Comparison of ENCODE assay signal across 26 cellular contexts in the genomic region with DNA sequence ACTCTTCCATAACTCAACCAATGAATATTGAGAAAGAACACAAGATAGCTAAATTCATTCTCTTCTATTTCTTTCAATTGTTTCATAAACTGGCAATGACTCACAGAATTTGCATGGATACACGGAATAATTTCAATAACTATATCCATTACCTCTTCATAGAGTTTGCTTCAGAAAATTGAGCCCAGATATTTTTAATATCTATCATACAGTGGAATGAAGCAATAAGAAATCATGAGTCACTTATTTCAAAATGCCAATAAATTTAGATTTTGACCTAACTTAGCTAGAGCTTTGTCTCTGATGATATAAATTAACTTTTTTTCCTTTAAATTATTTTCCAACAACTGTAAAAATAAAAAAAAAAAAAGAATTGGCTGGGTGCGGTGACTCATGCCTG. TPM values are rescaled to one million over a fixed set of nuclear protein-coding genes. Genes with fewer than 3 reads are reported as not detected.
DNase-seq lines count a peak whose midpoint lies in the region; ATAC-seq and TF ChIP-seq lines count a peak whose summit lies in the region.
"Had no signal": no experiment of that assay in that cellular context is flagged by ENCODE, and none has a peak within 500 bp of the region (broad histone marks: within the 10 kb centered on the region; RNA-seq: fewer than 3 reads in every experiment).

No MANE protein-coding gene starts in this region.

- H3K27me3 ChIP-seq in GM23248 (replicated peaks; ENCODE audit: insufficient read depth) (no peaks in the 10 kb centered on the region), adrenal gland (no peaks in the 10 kb centered on the region), right lobe of liver (no peaks in the 10 kb centered on the region)
- H3K27me3 ChIP-seq: MG63 had no signal

- H3K4me3 ChIP-seq in GM23248, result no peak overlapping the region
- H3K4me3 ChIP-seq in adrenal gland, result no peak overlapping the region
- no peak overlapping the region for H3K4me3 ChIP-seq in fibroblast of mammary gland (ENCODE audit: control insufficient read depth, low read depth, low read length)
- no peak overlapping the region for H3K4me3 ChIP-seq in right lobe of liver
- H3K4me3 ChIP-seq: A549, GM23338, MG63, SK-N-MC had no signal

- H3K27ac ChIP-seq in GM23248 (0 out of 2 replicates have a peak overlapping the region, but pooled peaks have one; percentile 21), adrenal gland (peak overlapping the region in 3 of 5 donors; percentile 35 to 41 (median 38)), right lobe of liver (no peak overlapping the region)
- H3K27ac ChIP-seq: A549, C4-2B, SK-N-MC had no signal

- intact Hi-C loops in adrenal gland (cut with DNase I), result no loop called here
- intact Hi-C loops in right lobe of liver (cut with DNase I), result no loop called here

- H3K9ac ChIP-seq in GM23248, result no peak overlapping the region

- no peaks in the 10 kb centered on the region for H3K9me2 ChIP-seq in GM23248 (ENCODE audit: insufficient read depth)

- H2AFZ ChIP-seq in GM23248, result no peak overlapping the region
- H2AFZ ChIP-seq: GM23338 had no signal

- H3K4me2 ChIP-seq in GM23248 (ENCODE audit: unreplicated experiment), result no peak overlapping the region
- H3K4me2 ChIP-seq: A549, GM23338 had no signal

- no peaks in the 10 kb centered on the region for H3K79me2 ChIP-seq in GM23248 (ENCODE audit: insufficient read depth)

- H3K4me1 ChIP-seq in GM23248 (ENCODE audit: insufficient read depth) (0 out of 2 replicates have a peak, but pooled peaks cover 9% of the 10 kb centered on the region), adrenal gland (replicated peaks in 1 of 2) (peaks cover 5 to 6% of the 10 kb centered on the region in 2 donors), right lobe of liver (peaks cover 0 to 5% (median 0%) of the 10 kb centered on the region in 4 donors)

- 42 to 45% methylated on average over 2 of the region's 2 CpGs for WGBS in GM23248 (ENCODE audit: low coverage in 1 of 2, low lambda C conversion rate in 2 of 2, missing lambda C conversion rate in 2 of 2), 2 experiments
- 50 to 58% (median 50%) methylated on average over 2 of the region's 2 CpGs for WGBS in adrenal gland, 4 donors
- 88% methylated on average over 2 of the region's 2 CpGs for WGBS in right lobe of liver (ENCODE audit: insufficient coverage, low coverage, low lambda C conversion rate, missing lambda C conversion rate)

- DNase-seq in GM23248, result peak; percentile 47
- no peak for DNase-seq in adrenal gland
- DNase-seq in fibroblast of mammary gland (ENCODE audit: low read depth), result peak; percentile 41
- DNase-seq in NCI-H2171 treated with DMSO at 0.1 percent for 48 hours (lab: John Stamatoyannopoulos, UW), result no peak
- no peak for DNase-seq in right lobe of liver
- DNase-seq in SIG-M5 (lab: John Stamatoyannopoulos, UW), result no peak
- DNase-seq: Caco-2; CD8-positive, alpha-beta T cell; GDM1; H9; HFFc6; Karpas-422; MG63; NCI-H1417; NCI-H1694; NCI-H2029 treated with DMSO at 0.1 percent for 48 hours; NCI-H226; NCI-H510A; NCI-H69; RPMI8226; SHP77 treated with DMSO at 0.1 percent for 48 hours had no signal

- TF ChIP-seq POLR2A in adrenal gland (IDR thresholded peaks at IDR 0.05) (no peak), right lobe of liver (IDR thresholded peaks at IDR 0.05) (no peak)

- H3K9me3 ChIP-seq in GM23248 (ENCODE audit: low read depth), result no peaks in the 10 kb centered on the region
- no peaks in the 10 kb centered on the region for H3K9me3 ChIP-seq in adrenal gland (replicated peaks in 1 of 3)
- no peaks in the 10 kb centered on the region for H3K9me3 ChIP-seq in right lobe of liver

- ATAC-seq in HG03520 (IDR thresholded peaks at IDR 0.05; ENCODE audit: unreplicated experiment) (no peak), right lobe of liver (no peak)
- ATAC-seq: A549; CD8-positive, alpha-beta T cell; GM23338 had no signal

- in situ Hi-C loops in GM23248 (cut with MboI), result no loop called here

- no peaks in the 10 kb centered on the region for H3K36me3 ChIP-seq in GM23248 (ENCODE audit: low read depth)
- H3K36me3 ChIP-seq in adrenal gland (replicated peaks in 1 of 2), result no peaks in the 10 kb centered on the region
- H3K36me3 ChIP-seq in right lobe of liver, result no peaks in the 10 kb centered on the region
- H3K36me3 ChIP-seq: MG63 had no signal

- no peaks in the 10 kb centered on the region for H4K20me1 ChIP-seq in GM23248 (ENCODE audit: insufficient read depth)

- TF ChIP-seq CTCF in adrenal gland (IDR thresholded peaks at IDR 0.05) (no peak), fibroblast of mammary gland (conservative IDR thresholded peaks at IDR 0.05; ENCODE audit: control insufficient read depth, insufficient read depth, low read depth, low read length) (no peak), right lobe of liver (IDR thresholded peaks at IDR 0.05) (no peak)

- H3F3A ChIP-seq in GM23248 (ENCODE audit: insufficient read depth), result peaks cover 25% of the 10 kb centered on the region

RNA-seq across cellular contexts. Expression of a gene that starts 22.2 kb away (rescaled TPM):
- total RNA-seq in GM23248 (2014; rRNA removed; shearing (Covaris generic)), result 20.5 and 23.4 TPM in 2 replicates
- polyA plus RNA-seq in GM23248 (2016; fragmentation: Nextera tagmentation; extraction: Ambion mirVana) (16.2 and 16.6 TPM in 2 replicates), adrenal gland (10 to 100 TPM; 21.5 to 25.9 (median 21.5) TPM)
- total RNA-seq in adrenal gland (10 to 100 TPM; 25.7 to 84.1 (median 59.1) TPM), right lobe of liver (10 to 100 TPM; 11.3 to 18.2 (median 13.9) TPM)

RNA-seq across cellular contexts. Expression of a gene that starts 44.3 kb away (rescaled TPM):
- 326 and 379 TPM in 2 replicates for total RNA-seq in GM23248 (2014; rRNA removed; shearing (Covaris generic))
- 305 and 317 TPM in 2 replicates for polyA plus RNA-seq in GM23248 (2016; fragmentation: Nextera tagmentation; extraction: Ambion mirVana)
- 100 to 1,000 TPM; 318 to 523 (median 398) TPM for total RNA-seq in adrenal gland
- polyA plus RNA-seq in adrenal gland, result 100 to 1,000 TPM; 178 to 709 (median 214) TPM
- total RNA-seq in right lobe of liver, result 100 to 1,000 TPM; 127 to 304 (median 190) TPM

Comparison
In these comparisons a context has a peak if more than half of its experiments do, and no peak if none do; other contexts are left out.
1. DNase-seq: peak in GM23248 (single experiment) and fibroblast of mammary gland (single experiment); none in adrenal gland (0 of 7), NCI-H2171 treated with DMSO at 0.1 percent for 48 hours (single experiment), right lobe of liver (0 of 3) and SIG-M5 (single experiment).
2. H3K27ac ChIP-seq: peak in GM23248 (single experiment) and adrenal gland (3 of 5); none in right lobe of liver (0 of 3).